28 cellular contexts compared by ENCODE assay signal in the genomic region with DNA sequence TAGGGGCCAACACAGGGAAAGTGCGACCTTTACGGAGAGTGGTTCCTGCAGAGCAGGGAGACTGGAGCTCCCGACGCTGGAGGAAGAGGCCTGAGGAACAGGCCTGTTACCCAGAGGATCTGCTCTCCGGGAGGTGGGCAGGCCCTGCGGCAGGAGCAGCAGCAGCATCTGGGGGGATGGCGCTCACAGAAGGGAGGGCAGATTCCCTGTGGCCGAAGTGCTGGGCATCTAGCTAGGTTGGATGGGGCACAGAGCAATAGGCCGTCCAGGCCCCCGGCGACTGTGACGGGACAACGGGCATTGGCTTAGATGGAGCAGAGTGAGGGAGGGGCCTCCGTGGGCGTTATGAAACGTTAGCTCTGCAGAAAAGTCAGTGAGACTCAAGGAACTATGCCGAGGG.
"Had no signal": no experiment of that assay in that cellular context is flagged by ENCODE, and none has a peak within 500 bp of the region (broad histone marks: within the 10 kb centered on the region; RNA-seq: fewer than 3 reads in every experiment).

No MANE protein-coding gene starts in this region.

- DNase-seq: naive thymus-derived CD4-positive, alpha-beta T cell; natural killer cell; nucleus accumbens; pancreas; posterior cingulate gyrus; psoas muscle; small intestine; stimulated activated CD4-positive, alpha-beta T cell treated with anti-CD3 and anti-CD28 coated beads, Interleukin-15, amount 100 ng/mL, for 24 hours; stimulated activated CD4-positive, alpha-beta T cell treated with anti-CD3 and anti-CD28 coated beads, Interleukin-2, amount 100 ng/mL, for 24 hours; stimulated activated CD4-positive, alpha-beta T cell treated with anti-CD3 and anti-CD28 coated beads, Interleukin-2, amount 100 ng/mL, for 48 hours; stimulated activated CD4-positive, alpha-beta T cell treated with anti-CD3 and anti-CD28 coated beads, Interleukin-4, amount 100 ng/mL, for 24 hours; stimulated activated naive B cell treated with anti-CD40 and anti-IgM and Interleukin-4, amounts not matched to agents 10 μg/mL and 1 μg/mL and 100 μg/mL, for 72 hours; stimulated activated naive CD4-positive, alpha-beta T cell treated with Interleukin-2 at 50 U/mL for 16 hours; thyroid gland; trophoblast cell had no signal

- H3K4me1 ChIP-seq: pancreas, psoas muscle, right lobe of liver, sigmoid colon, suprapubic skin, thyroid gland, tibial nerve, upper lobe of left lung, vagina had no signal

- H3K36me3 Mint-ChIP-seq: naive thymus-derived CD4-positive, alpha-beta T cell; natural killer cell; stimulated activated effector memory CD8-positive, alpha-beta T cell treated with anti-CD3 and anti-CD28 coated beads, Interleukin-12 subunit alpha, Interleukin-12 subunit beta, amount 100 ng/mL, for 72 hours; stimulated activated naive B cell treated with anti-CD40 and anti-IgM and Interleukin-4, amounts not matched to agents 10 μg/mL and 1 μg/mL and 100 μg/mL, for 72 hours had no signal

- ATAC-seq: naive thymus-derived CD4-positive, alpha-beta T cell; natural killer cell; pancreas; psoas muscle; right cardiac atrium; right lobe of liver; stimulated activated effector memory CD8-positive, alpha-beta T cell treated with anti-CD3 and anti-CD28 coated beads, Interleukin-12 subunit alpha, Interleukin-12 subunit beta, amount 100 ng/mL, for 72 hours; stimulated activated naive B cell treated with anti-CD40 and anti-IgM and Interleukin-4, amounts not matched to agents 10 μg/mL and 1 μg/mL and 100 μg/mL, for 72 hours had no signal

- H3K27me3 Mint-ChIP-seq: stimulated activated naive B cell treated with anti-CD40 and anti-IgM and Interleukin-4, amounts not matched to agents 10 μg/mL and 1 μg/mL and 100 μg/mL, for 72 hours; stimulated activated naive CD8-positive, alpha-beta T cell treated with anti-CD3 and anti-CD28 coated beads, Interleukin-15, Interleukin-2, amounts not matched to agents 100 ng/mL and 50 ng/mL, for 24 hours had no signal

- H3K9me3 Mint-ChIP-seq: natural killer cell; nephron; stimulated activated effector memory CD8-positive, alpha-beta T cell treated with anti-CD3 and anti-CD28 coated beads, Interleukin-12 subunit alpha, Interleukin-12 subunit beta, amount 100 ng/mL, for 72 hours; stimulated activated naive B cell treated with anti-CD40 and anti-IgM and Interleukin-4, amounts not matched to agents 10 μg/mL and 1 μg/mL and 100 μg/mL, for 72 hours; stimulated activated naive CD8-positive, alpha-beta T cell treated with anti-CD3 and anti-CD28 coated beads, Interleukin-15, Interleukin-2, amounts not matched to agents 100 ng/mL and 50 ng/mL, for 24 hours had no signal

- H3K36me3 ChIP-seq: neutrophil, pancreas, right lobe of liver, sigmoid colon, thoracic aorta, thyroid gland, tibial nerve, upper lobe of left lung, vagina had no signal

- H3K9me3 ChIP-seq: neutrophil, pancreas, psoas muscle, right lobe of liver, sigmoid colon, suprapubic skin, thyroid gland, vagina had no signal

- H3K4me1 Mint-ChIP-seq: naive thymus-derived CD4-positive, alpha-beta T cell; natural killer cell; stimulated activated effector memory CD8-positive, alpha-beta T cell treated with anti-CD3 and anti-CD28 coated beads, Interleukin-12 subunit alpha, Interleukin-12 subunit beta, amount 100 ng/mL, for 72 hours; stimulated activated naive B cell treated with anti-CD40 and anti-IgM and Interleukin-4, amounts not matched to agents 10 μg/mL and 1 μg/mL and 100 μg/mL, for 72 hours had no signal

- H3K4me3 Mint-ChIP-seq: naive thymus-derived CD4-positive, alpha-beta T cell; natural killer cell; nephron; stimulated activated effector memory CD8-positive, alpha-beta T cell treated with anti-CD3 and anti-CD28 coated beads, Interleukin-12 subunit alpha, Interleukin-12 subunit beta, amount 100 ng/mL, for 72 hours; stimulated activated naive B cell treated with anti-CD40 and anti-IgM and Interleukin-4, amounts not matched to agents 10 μg/mL and 1 μg/mL and 100 μg/mL, for 72 hours; stimulated activated naive CD8-positive, alpha-beta T cell treated with anti-CD3 and anti-CD28 coated beads, Interleukin-15, Interleukin-2, amounts not matched to agents 100 ng/mL and 50 ng/mL, for 24 hours had no signal

- H3K4me3 ChIP-seq: pancreas, psoas muscle, right lobe of liver, sigmoid colon, suprapubic skin, thoracic aorta, thyroid gland, tibial nerve, upper lobe of left lung, vagina had no signal

- H3K27ac Mint-ChIP-seq: naive thymus-derived CD4-positive, alpha-beta T cell; natural killer cell; nephron; progenitor cell of endocrine pancreas; stimulated activated effector memory CD8-positive, alpha-beta T cell treated with anti-CD3 and anti-CD28 coated beads, Interleukin-12 subunit alpha, Interleukin-12 subunit beta, amount 100 ng/mL, for 72 hours; stimulated activated naive B cell treated with anti-CD40 and anti-IgM and Interleukin-4, amounts not matched to agents 10 μg/mL and 1 μg/mL and 100 μg/mL, for 72 hours; stimulated activated naive CD8-positive, alpha-beta T cell treated with anti-CD3 and anti-CD28 coated beads, Interleukin-15, Interleukin-2, amounts not matched to agents 100 ng/mL and 50 ng/mL, for 24 hours had no signal

- H3K27ac ChIP-seq: neutrophil, pancreas, psoas muscle, right lobe of liver, sigmoid colon, suprapubic skin, thoracic aorta, thyroid gland, tibial nerve, upper lobe of left lung, vagina had no signal

- H3K27me3 ChIP-seq: neutrophil, pancreas, right lobe of liver, thyroid gland, tibial nerve, upper lobe of left lung, vagina had no signal
